8 cellular contexts compared by ENCODE assay signal in the genomic region with DNA sequence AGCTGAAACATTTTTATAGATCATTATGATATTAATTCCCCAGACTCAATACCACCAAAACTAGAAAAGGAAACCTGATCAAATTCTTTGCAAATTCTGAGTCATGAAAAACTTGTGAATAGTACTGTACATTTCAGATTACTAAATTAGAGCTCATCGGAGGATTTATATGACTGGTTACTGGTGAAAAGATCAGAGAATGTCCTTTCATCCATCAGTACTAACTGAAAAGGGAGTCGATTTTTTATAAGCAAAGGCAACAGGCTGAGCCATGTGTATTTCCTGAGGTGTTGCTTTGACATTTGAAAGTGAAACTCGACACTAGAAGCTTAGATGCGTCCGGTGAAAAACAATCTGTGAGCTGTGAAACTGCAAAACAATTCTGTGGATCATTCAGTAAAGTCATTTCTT.
DNase-seq lines count a peak whose midpoint lies in the region; ATAC-seq and TF ChIP-seq lines count a peak whose summit lies in the region.

No MANE protein-coding gene starts in this region.

- peaks cover 3% of the 10 kb centered on the region for H3K36me3 Mint-ChIP-seq in activated T-helper 1 cell treated with anti-CD3 and anti-CD28 coated beads, Interleukin-12 subunit alpha, Interleukin-12 subunit beta, Interleukin-2, Interleukin-4 antibody, amounts not matched to agents 30 ng/mL and 10 ng/mL and 1 ng/mL, durations not matched to agents 14 hours and 24 hours and 36 hours (ENCODE audit: low read depth)

- H3K9me3 ChIP-seq in right atrium auricular region: no peaks in the 10 kb centered on the region
- no peaks in the 10 kb centered on the region for H3K9me3 ChIP-seq in skeletal muscle tissue (ENCODE audit: control insufficient read depth in 3 of 3, low read length in 3 of 3)
- no peaks in the 10 kb centered on the region for H3K9me3 ChIP-seq in HAP-1

- H3K4me1 ChIP-seq in right atrium auricular region (peaks cover 0 to 30% of the 10 kb centered on the region in 2 donors), skeletal muscle tissue (ENCODE audit: control insufficient read depth in 3 of 3, insufficient read depth in 3 of 3, low read length in 3 of 3) (peaks cover 7 to 10% (median 8%) of the 10 kb centered on the region in 3 donors), HAP-1 (peaks cover 2% of the 10 kb centered on the region)

- H3K27me3 ChIP-seq in right atrium auricular region (no peaks in the 10 kb centered on the region), skeletal muscle tissue (ENCODE audit: control insufficient read depth in 3 of 3, insufficient read depth in 3 of 3, low read length in 3 of 3) (no peaks in the 10 kb centered on the region), HAP-1 (ENCODE audit: low read depth) (no peaks in the 10 kb centered on the region)

- H3K4me3 ChIP-seq in right atrium auricular region (no peak overlapping the region), skeletal muscle tissue (ENCODE audit: low read length in 3 of 3) (peak overlapping the region; percentile 18 to 45 (median 33)), HAP-1 (no peak overlapping the region)

- H3K4me3 Mint-ChIP-seq in activated T-helper 1 cell treated with anti-CD3 and anti-CD28 coated beads, Interleukin-12 subunit alpha, Interleukin-12 subunit beta, Interleukin-2, Interleukin-4 antibody, amounts not matched to agents 30 ng/mL and 10 ng/mL and 1 ng/mL, durations not matched to agents 14 hours and 24 hours and 36 hours: peak overlapping the region; percentile 28

- H3K36me3 ChIP-seq in right atrium auricular region (no peaks in the 10 kb centered on the region), skeletal muscle tissue (ENCODE audit: control insufficient read depth in 3 of 3, insufficient read depth in 3 of 3, low read length in 3 of 3) (no peaks in the 10 kb centered on the region), HAP-1 (replicated peaks) (no peaks in the 10 kb centered on the region)

- peak; percentile 55 to 56 for ATAC-seq in left cardiac atrium
- ATAC-seq in HG02970 (IDR thresholded peaks at IDR 0.05; ENCODE audit: low FRiP score, unreplicated experiment): peak; percentile 72

- peaks cover 13% of the 10 kb centered on the region for H3K27me3 Mint-ChIP-seq in activated T-helper 1 cell treated with anti-CD3 and anti-CD28 coated beads, Interleukin-12 subunit alpha, Interleukin-12 subunit beta, Interleukin-2, Interleukin-4 antibody, amounts not matched to agents 30 ng/mL and 10 ng/mL and 1 ng/mL, durations not matched to agents 14 hours and 24 hours and 36 hours (ENCODE audit: insufficient read depth)

- intact Hi-C loops in left cardiac atrium (cut with DNase I): no loop called here
- intact Hi-C loops in activated T-helper 1 cell treated with anti-CD3 and anti-CD28 coated beads, Interleukin-12 subunit alpha, Interleukin-12 subunit beta, Interleukin-2, Interleukin-4 antibody, amounts not matched to agents 30 ng/mL and 10 ng/mL and 1 ng/mL, durations not matched to agents 14 hours and 24 hours and 36 hours (cut with micrococcal nuclease): loop anchor here (1.0 to 10.0 kb wide), 15 partner anchors 28 to 1260 kb away; partner anchors contain the start of genes RABGAP1L and TNFSF4

- in situ Hi-C loops in HAP-1 (cut with MboI; ENCODE audit: low sequenced_read_pairs): no loop called here

- H3K9ac ChIP-seq in skeletal muscle tissue (ENCODE audit: low read depth in 1 of 3, low read length in 3 of 3): peak overlapping the region in 1 of 3 donors; percentile 34

- H3K27ac ChIP-seq in right atrium auricular region (peak overlapping the region in 1 of 2 donors; percentile 7), skeletal muscle tissue (ENCODE audit: low read depth, low read length) (no peak overlapping the region)

- no peak for TF ChIP-seq CTCF in right atrium auricular region (IDR thresholded peaks at IDR 0.05)

- peaks cover 42% of the 10 kb centered on the region for H3K4me1 Mint-ChIP-seq in activated T-helper 1 cell treated with anti-CD3 and anti-CD28 coated beads, Interleukin-12 subunit alpha, Interleukin-12 subunit beta, Interleukin-2, Interleukin-4 antibody, amounts not matched to agents 30 ng/mL and 10 ng/mL and 1 ng/mL, durations not matched to agents 14 hours and 24 hours and 36 hours (ENCODE audit: low read depth)

- no peak for DNase-seq in left cardiac atrium
- no peak for DNase-seq in right atrium auricular region (ENCODE audit: low spot score)
- DNase-seq in activated T-helper 1 cell treated with anti-CD3 and anti-CD28 coated beads, Interleukin-12 subunit alpha, Interleukin-12 subunit beta, Interleukin-2, Interleukin-4 antibody, amounts not matched to agents 30 ng/mL and 10 ng/mL and 1 ng/mL, durations not matched to agents 14 hours and 24 hours and 36 hours (ENCODE audit: low spot score): peak; percentile 34
- no peak for DNase-seq in NCI-H1436 treated with DMSO at 0.1 percent for 48 hours (lab: John Stamatoyannopoulos, UW)
- no peak for DNase-seq in HAP-1 (ENCODE audit: low spot score in 2 of 2)
- no peak for DNase-seq in cerebellum (ENCODE audit: low spot score)

- H3K27ac Mint-ChIP-seq in activated T-helper 1 cell treated with anti-CD3 and anti-CD28 coated beads, Interleukin-12 subunit alpha, Interleukin-12 subunit beta, Interleukin-2, Interleukin-4 antibody, amounts not matched to agents 30 ng/mL and 10 ng/mL and 1 ng/mL, durations not matched to agents 14 hours and 24 hours and 36 hours: peak overlapping the region; percentile 7

- no peaks in the 10 kb centered on the region for H3K9me3 Mint-ChIP-seq in activated T-helper 1 cell treated with anti-CD3 and anti-CD28 coated beads, Interleukin-12 subunit alpha, Interleukin-12 subunit beta, Interleukin-2, Interleukin-4 antibody, amounts not matched to agents 30 ng/mL and 10 ng/mL and 1 ng/mL, durations not matched to agents 14 hours and 24 hours and 36 hours

Comparison
In these comparisons a context has a peak if more than half of its experiments do, and no peak if none do; other contexts are left out.
1. H3K4me3 ChIP-seq: peak in skeletal muscle tissue (3 of 3); none in right atrium auricular region (0 of 2) and HAP-1 (single experiment).